ENCODE assay signal across 26 cellular contexts in the genomic region with DNA sequence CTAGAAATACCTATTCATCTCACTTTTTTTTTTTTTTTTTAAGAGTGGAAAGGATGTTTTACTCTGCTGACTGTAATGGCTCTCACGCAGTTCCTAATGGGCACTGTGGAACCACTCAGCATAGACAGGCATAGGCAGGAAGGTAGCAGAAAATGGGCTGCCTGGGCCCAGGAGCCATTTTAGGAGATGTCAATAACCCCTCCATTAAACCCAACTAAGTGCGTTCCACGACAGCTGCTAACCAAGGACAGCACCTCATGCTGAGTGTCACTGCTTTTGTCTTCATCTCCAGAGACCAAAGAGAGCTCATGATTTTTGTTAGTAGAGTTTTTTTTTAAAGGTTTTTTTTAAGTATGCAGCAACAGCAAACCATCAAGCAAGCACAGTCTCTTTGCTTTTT. TPM values are rescaled to one million over a fixed set of nuclear protein-coding genes. Genes with fewer than 3 reads are reported as not detected.
DNase-seq lines count a peak whose midpoint lies in the region; FAIRE-seq and TF ChIP-seq lines count a peak whose summit lies in the region.
"Had no signal": no experiment of that assay in that cellular context is flagged by ENCODE, and none has a peak within 500 bp of the region (broad histone marks: within the 10 kb centered on the region; RNA-seq: fewer than 3 reads in every experiment).

No MANE protein-coding gene starts in this region.

- H3K27ac ChIP-seq in astrocyte (ENCODE audit: low read depth, low read length), result no peak overlapping the region
- H3K27ac ChIP-seq: 22Rv1, left ventricle myocardium inferior, psoas muscle, RWPE1, testis had no signal

- no peak overlapping the region for H2AFZ ChIP-seq in astrocyte (ENCODE audit: low read depth, low read length)

- H3K27me3 ChIP-seq in astrocyte (ENCODE audit: insufficient read depth, low read length) (no peaks in the 10 kb centered on the region), Caco-2 (replicated peaks; ENCODE audit: control insufficient read depth, insufficient read depth, low read length) (no peaks in the 10 kb centered on the region)
- H3K27me3 ChIP-seq: testis had no signal

- POLR2A ChIA-PET in Caco-2 (lab: Charles Lee), result no interaction called here

- DNase-seq in NCI-H1417 (lab: John Stamatoyannopoulos, UW) (peak; percentile 16 to 88 (median 76)), NCI-H1417 treated with DMSO at 0.1 percent for 48 hours (lab: John Stamatoyannopoulos, UW) (no peak), NCI-H146 (lab: John Stamatoyannopoulos, UW) (peak; percentile 65), astrocyte (ENCODE audit: low read depth) (no peak), osteocyte (ENCODE audit: extremely low spot score, unreplicated experiment) (no peak), Caco-2 (no peak), NCI-H1092 treated with DMSO at 0.1 percent for 48 hours (lab: John Stamatoyannopoulos, UW) (no peak)
- no peak for DNase-seq in activated CD4-positive, alpha-beta T cell treated with anti-CD3 and anti-CD28 coated beads for 48 hours
- DNase-seq: activated effector memory CD4-positive, alpha-beta T cell treated with Interleukin-2 at 50 U/mL for 16 hours; activated naive CD8-positive, alpha-beta T cell treated with anti-CD3 and anti-CD28 coated beads for 36 hours; HFFc6; left ventricle myocardium inferior; NCI-H1105; psoas muscle; stimulated activated naive CD4-positive, alpha-beta T cell; testis had no signal

- no peak overlapping the region for H3K9ac ChIP-seq in astrocyte (ENCODE audit: low read length)

- H3K9me3 ChIP-seq in astrocyte (ENCODE audit: insufficient read depth, low read depth, low read length), result no peaks in the 10 kb centered on the region
- H3K9me3 ChIP-seq in Caco-2, result no peaks in the 10 kb centered on the region
- H3K9me3 ChIP-seq: left ventricle myocardium inferior, psoas muscle, testis had no signal

- H3K4me3 ChIP-seq in astrocyte (ENCODE audit: insufficient read depth, low read depth, low read length) (no peak overlapping the region), Caco-2 (ENCODE audit: low read depth, low read length) (no peak overlapping the region)
- H3K4me3 ChIP-seq: GM12878, left ventricle myocardium inferior, psoas muscle, testis had no signal

- H3K4me1 Mint-ChIP-seq in astrocyte (ENCODE audit: low read depth, unreplicated experiment) (peaks cover 42% of the 10 kb centered on the region), osteocyte (ENCODE audit: unreplicated experiment) (peaks cover 59% of the 10 kb centered on the region), Caco-2 (ENCODE audit: low read depth, unreplicated experiment) (no peaks in the 10 kb centered on the region)
- H3K4me1 Mint-ChIP-seq: activated naive CD8-positive, alpha-beta T cell treated with anti-CD3 and anti-CD28 coated beads for 36 hours; CD14-positive monocyte; central memory CD8-positive, alpha-beta T cell; IgD-negative memory B cell had no signal

- H3K4me2 ChIP-seq in astrocyte (ENCODE audit: low read length), result no peak overlapping the region

- peaks cover 98% of the 10 kb centered on the region for H3K79me2 ChIP-seq in astrocyte (ENCODE audit: insufficient read depth, low read length)

- H3K36me3 Mint-ChIP-seq in astrocyte (ENCODE audit: low read depth, unreplicated experiment) (peaks cover 23% of the 10 kb centered on the region), osteocyte (ENCODE audit: unreplicated experiment) (peaks cover 44% of the 10 kb centered on the region), Caco-2 (ENCODE audit: insufficient read depth, unreplicated experiment) (no peaks in the 10 kb centered on the region)
- H3K36me3 Mint-ChIP-seq: activated naive CD8-positive, alpha-beta T cell treated with anti-CD3 and anti-CD28 coated beads for 36 hours; CD14-positive monocyte; IgD-negative memory B cell had no signal

- no TSS peak for BruUV-seq in Caco-2 (replicated peaks; lab: Mats Ljungman, UMichigan)

- no peak for FAIRE-seq in astrocyte (lab: Jason Lieb, UNC)
- FAIRE-seq: GM12878, islet of Langerhans, urothelium cell line had no signal

- TF ChIP-seq CTCF in astrocyte (IDR thresholded peaks at IDR 0.05; ENCODE audit: insufficient read depth, low read depth, low read length) (no peak), osteocyte (IDR thresholded peaks at IDR 0.05) (no peak), Caco-2 (IDR thresholded peaks at IDR 0.05; ENCODE audit: insufficient read depth in 1 of 2, low read depth in 1 of 2, low read length in 1 of 2, severe bottlenecking in 1 of 2, unreplicated experiment in 1 of 2) (no peak)

- H3K36me3 ChIP-seq in astrocyte (ENCODE audit: insufficient read depth, low read length) (peaks cover 50% of the 10 kb centered on the region), Caco-2 (ENCODE audit: control insufficient read depth, insufficient read depth, low read length) (no peaks in the 10 kb centered on the region)

- H3K27me3 Mint-ChIP-seq in astrocyte (ENCODE audit: low read depth, unreplicated experiment) (no peaks in the 10 kb centered on the region), osteocyte (ENCODE audit: unreplicated experiment) (no peaks in the 10 kb centered on the region), Caco-2 (ENCODE audit: insufficient read depth, unreplicated experiment) (peaks cover 16% of the 10 kb centered on the region)

- intact Hi-C loops in Caco-2 (cut with micrococcal nuclease; ENCODE audit: unreplicated experiment), result no loop called here

- no peaks in the 10 kb centered on the region for H3K9me3 Mint-ChIP-seq in astrocyte (ENCODE audit: unreplicated experiment)
- no peaks in the 10 kb centered on the region for H3K9me3 Mint-ChIP-seq in osteocyte (ENCODE audit: unreplicated experiment)
- no peaks in the 10 kb centered on the region for H3K9me3 Mint-ChIP-seq in Caco-2 (ENCODE audit: unreplicated experiment)
- H3K9me3 Mint-ChIP-seq: activated naive CD8-positive, alpha-beta T cell treated with anti-CD3 and anti-CD28 coated beads for 36 hours; central memory CD8-positive, alpha-beta T cell; HFFc6; IgD-negative memory B cell; T-helper 1 cell treated with Interleukin-12 subunit alpha and Interleukin-12 subunit beta and Interleukin-4 antibody, amounts not matched to agents 30 μg/mL and 1 μg/mL, for 36 hours had no signal

- peaks cover 45% of the 10 kb centered on the region for H3K4me1 ChIP-seq in astrocyte (ENCODE audit: insufficient read depth, low read length)
- no peaks in the 10 kb centered on the region for H3K4me1 ChIP-seq in Caco-2
- H3K4me1 ChIP-seq: psoas muscle, testis had no signal

- CTCF ChIA-PET in Caco-2 (lab: Charles Lee), result no interaction called here

- no peak overlapping the region for H3K4me3 Mint-ChIP-seq in astrocyte (ENCODE audit: unreplicated experiment)
- H3K4me3 Mint-ChIP-seq in osteocyte (ENCODE audit: unreplicated experiment), result no peak overlapping the region
- H3K4me3 Mint-ChIP-seq in Caco-2 (ENCODE audit: unreplicated experiment), result no peak overlapping the region
- H3K4me3 Mint-ChIP-seq: activated naive CD8-positive, alpha-beta T cell treated with anti-CD3 and anti-CD28 coated beads for 36 hours; CD14-positive monocyte; central memory CD8-positive, alpha-beta T cell; HFFc6; IgD-negative memory B cell; T-helper 1 cell treated with Interleukin-12 subunit alpha and Interleukin-12 subunit beta and Interleukin-4 antibody, amounts not matched to agents 30 μg/mL and 1 μg/mL, for 36 hours had no signal

- H3K27ac Mint-ChIP-seq in astrocyte (ENCODE audit: unreplicated experiment) (peak overlapping the region; percentile 16), osteocyte (ENCODE audit: unreplicated experiment) (peak overlapping the region; percentile 55), Caco-2 (ENCODE audit: unreplicated experiment) (no peak overlapping the region)
- H3K27ac Mint-ChIP-seq: activated naive CD8-positive, alpha-beta T cell treated with anti-CD3 and anti-CD28 coated beads for 36 hours; CD14-positive monocyte; IgD-negative memory B cell; T-helper 1 cell treated with Interleukin-12 subunit alpha and Interleukin-12 subunit beta and Interleukin-4 antibody, amounts not matched to agents 30 μg/mL and 1 μg/mL, for 36 hours had no signal

- peaks cover 82% of the 10 kb centered on the region for H4K20me1 ChIP-seq in astrocyte (ENCODE audit: insufficient read depth, low read length)

RNA-seq across cellular contexts. Expression of a gene that starts 15.3 kb away (rescaled TPM):
- total RNA-seq in astrocyte, result 386 and 476 TPM in 2 replicates
- total RNA-seq in osteocyte, result 189 and 207 TPM in 2 replicates
- total RNA-seq in Caco-2 (2022), result 0.66 and 0.77 TPM in 2 replicates
- total RNA-seq: OCI-LY7 had no signal

Comparison
In these comparisons a context has a peak if more than half of its experiments do, and no peak if none do; other contexts are left out.
1. DNase-seq: peak in NCI-H1417 (3 of 3) and NCI-H146 (single experiment); none in NCI-H1417 treated with DMSO at 0.1 percent for 48 hours (single experiment), astrocyte (single experiment), osteocyte (single experiment), activated CD4-positive, alpha-beta T cell treated with anti-CD3 and anti-CD28 coated beads for 48 hours (single experiment), Caco-2 (0 of 2) and NCI-H1092 treated with DMSO at 0.1 percent for 48 hours (single experiment).
2. RNA of a gene that starts 15.3 kb away (total RNA-seq): 386 to 476 TPM in astrocyte and 189 to 207 TPM in osteocyte; 0.66 to 0.77 TPM in Caco-2; every median in the first group is over 100 times any median in the second.